In genomic region chr12:94190623-94191022, GRCh38 we compare ENCODE assay signal across 1 cellular context.
TF ChIP-seq lines count a peak whose summit lies in the region.

No MANE protein-coding gene starts in this region.

TF ChIP-seq in GM12878, 131 proteins besides CTCF, POLR2A, EP300 and RAD21 (continued from another document):
- TF ChIP-seq BACH1 (IDR thresholded peaks at IDR 0.05; ENCODE audit: borderline replicate concordance) = no peak
